Comparison of ENCODE assay signal across 9 cellular contexts in genomic region chr6:111973897-111974639, GRCh38.
DNase-seq lines count a peak whose midpoint lies in the region; ATAC-seq and TF ChIP-seq lines count a peak whose summit lies in the region.
"Had no signal": no experiment of that assay in that cellular context is flagged by ENCODE, and none has a peak within 500 bp of the region (broad histone marks: within the 10 kb centered on the region; RNA-seq: fewer than 3 reads in every experiment).

No MANE protein-coding gene starts in this region.

- H3K4me1 Mint-ChIP-seq in T-helper 17 cell, result peaks cover 15% of the 10 kb centered on the region

- H3K36me3 Mint-ChIP-seq in T-helper 17 cell (ENCODE audit: low read depth), result no peaks in the 10 kb centered on the region

- H3K4me3 ChIP-seq in fibroblast of mammary gland (ENCODE audit: control insufficient read depth, low read depth, low read length), result no peak overlapping the region
- H3K4me3 ChIP-seq in spleen, result no peak overlapping the region
- H3K4me3 ChIP-seq in coronary artery, result no peak overlapping the region

- peak; percentile 22 for DNase-seq in NCI-H748 (lab: John Stamatoyannopoulos, UW; ENCODE audit: unreplicated experiment)
- no peak for DNase-seq in NCI-H748 treated with DMSO at 0.1 percent for 48 hours (lab: John Stamatoyannopoulos, UW)
- no peak for DNase-seq in T-helper 17 cell
- peak; percentile 78 for DNase-seq in fibroblast of mammary gland (ENCODE audit: low read depth)
- no peak for DNase-seq in spleen
- DNase-seq in coronary artery (ENCODE audit: low spot score), result no peak
- DNase-seq in epidermal melanocyte (ENCODE audit: insufficient read length, low spot score), result no peak
- DNase-seq in stimulated activated naive CD4-positive, alpha-beta T cell treated with Interleukin-2 at 50 U/mL for 16 hours (lab: John Stamatoyannopoulos, UW), result no peak

- H3K4me1 ChIP-seq in spleen, result peaks cover 0 to 27% (median 7%) of the 10 kb centered on the region in 6 donors

- no peaks in the 10 kb centered on the region for H3K27me3 ChIP-seq in spleen (replicated peaks in 1 of 7)

- ATAC-seq in T-helper 17 cell, result no peak

- H3K27ac Mint-ChIP-seq in T-helper 17 cell, result peak overlapping the region; percentile 98

- no peak for TF ChIP-seq POLR2A in spleen (IDR thresholded peaks at IDR 0.05)

- H3K27ac ChIP-seq in spleen (peak overlapping the region in 5 of 8 donors; percentile 8 to 77 (median 63)), coronary artery (peak overlapping the region in 1 of 2 donors; percentile 74)
- H3K27ac ChIP-seq: VCaP had no signal

- H3K4me3 Mint-ChIP-seq in T-helper 17 cell, result peak overlapping the region; percentile 78

- H3K9me3 ChIP-seq in T-helper 17 cell (ENCODE audit: control insufficient read depth, low read length, poor library complexity, severe bottlenecking) (no peaks in the 10 kb centered on the region), spleen (no peaks in the 10 kb centered on the region)

- H3K27me3 Mint-ChIP-seq in T-helper 17 cell, result peaks cover 5% of the 10 kb centered on the region

- no peak for TF ChIP-seq CTCF in fibroblast of mammary gland (conservative IDR thresholded peaks at IDR 0.05; ENCODE audit: control insufficient read depth, insufficient read depth, low read depth, low read length)
- no peak for TF ChIP-seq CTCF in spleen (IDR thresholded peaks at IDR 0.05 in 8 of 11, conservative IDR thresholded peaks at IDR 0.05 in 3 of 11)
- TF ChIP-seq CTCF in coronary artery (IDR thresholded peaks at IDR 0.05), result no peak

- 88 to 95% (median 92%) methylated on average over 5 of the region's 5 CpGs for WGBS in spleen, 5 donors

- intact Hi-C loops in spleen (cut with DNase I; ENCODE audit: low total_unique reads), result no loop called here

- no peaks in the 10 kb centered on the region for H3K36me3 ChIP-seq in spleen

Comparison
In these comparisons a context has a peak if more than half of its experiments do, and no peak if none do; other contexts are left out.
1. DNase-seq: peak in NCI-H748 (single experiment) and fibroblast of mammary gland (single experiment); none in NCI-H748 treated with DMSO at 0.1 percent for 48 hours (single experiment), T-helper 17 cell (0 of 3), spleen (single experiment), coronary artery (single experiment), epidermal melanocyte (single experiment) and stimulated activated naive CD4-positive, alpha-beta T cell treated with Interleukin-2 at 50 U/mL for 16 hours (single experiment).